11 cellular contexts compared by ENCODE assay signal in genomic region chr7:2116086-2116810, GRCh38.
DNase-seq lines count a peak whose midpoint lies in the region; ATAC-seq, FAIRE-seq and TF ChIP-seq lines count a peak whose summit lies in the region.
"Had no signal": no experiment of that assay in that cellular context is flagged by ENCODE, and none has a peak within 500 bp of the region (broad histone marks: within the 10 kb centered on the region; RNA-seq: fewer than 3 reads in every experiment).

No MANE protein-coding gene starts in this region.

- no peaks in the 10 kb centered on the region for H3K9me3 ChIP-seq in CD8-positive, alpha-beta T cell (ENCODE audit: low read length)
- H3K9me3 ChIP-seq: lower lobe of right lung had no signal

- H3K4me1 Mint-ChIP-seq in activated CD8-positive, alpha-beta T cell treated with anti-CD3 and anti-CD28 coated beads for 36 hours (ENCODE audit: low read depth): peaks cover 59% of the 10 kb centered on the region
- peaks cover 48% of the 10 kb centered on the region for H3K4me1 Mint-ChIP-seq in activated CD8-positive, alpha-beta T cell treated with anti-CD3 and anti-CD28 coated beads, Interleukin-2, amount 10 ng/mL, durations not matched to agents 7 days and 5 days (ENCODE audit: low read depth)
- peaks cover 58% of the 10 kb centered on the region for H3K4me1 Mint-ChIP-seq in brain
- peaks cover 68% of the 10 kb centered on the region for H3K4me1 Mint-ChIP-seq in CD8-positive, alpha-beta T cell (ENCODE audit: low read depth)

- no peaks in the 10 kb centered on the region for H3K27me3 Mint-ChIP-seq in activated CD8-positive, alpha-beta T cell treated with anti-CD3 and anti-CD28 coated beads for 36 hours
- H3K27me3 Mint-ChIP-seq in activated CD8-positive, alpha-beta T cell treated with anti-CD3 and anti-CD28 coated beads, Interleukin-2, amount 10 ng/mL, durations not matched to agents 7 days and 5 days (ENCODE audit: low read depth): no peaks in the 10 kb centered on the region
- no peaks in the 10 kb centered on the region for H3K27me3 Mint-ChIP-seq in brain
- no peaks in the 10 kb centered on the region for H3K27me3 Mint-ChIP-seq in CD8-positive, alpha-beta T cell (ENCODE audit: low read depth)

- H3K4me3 ChIP-seq in CD8-positive, alpha-beta T cell (ENCODE audit: low read depth, low read length): no peak overlapping the region
- H3K4me3 ChIP-seq: lower lobe of right lung had no signal

- ATAC-seq in activated CD8-positive, alpha-beta T cell treated with anti-CD3 and anti-CD28 coated beads for 36 hours: no peak
- ATAC-seq in activated CD8-positive, alpha-beta T cell treated with anti-CD3 and anti-CD28 coated beads, Interleukin-2, amount 10 ng/mL, durations not matched to agents 7 days and 5 days: no peak
- ATAC-seq in GM18867 (IDR thresholded peaks at IDR 0.05; ENCODE audit: unreplicated experiment): no peak
- ATAC-seq in GM21576 (IDR thresholded peaks at IDR 0.05; ENCODE audit: unreplicated experiment): no peak
- no peak for ATAC-seq in CD8-positive, alpha-beta T cell

- FAIRE-seq in RCC 7860 (lab: Jason Lieb, UNC): no peak

- CTCF ChIA-PET in activated CD8-positive, alpha-beta T cell treated with anti-CD3 and anti-CD28 coated beads for 36 hours (lab: Charles Lee): no interaction called here
- CTCF ChIA-PET in activated CD8-positive, alpha-beta T cell treated with anti-CD3 and anti-CD28 coated beads, Interleukin-2, amount 10 ng/mL, durations not matched to agents 7 days and 5 days (lab: Charles Lee): no interaction called here
- CTCF ChIA-PET in CD8-positive, alpha-beta T cell (lab: Charles Lee): interaction anchor here (0.9 kb wide), 1 partner anchor 12 kb away, joined by 3 read pairs; no protein-coding TSS in a partner anchor

- H3K27me3 ChIP-seq in CD8-positive, alpha-beta T cell (ENCODE audit: insufficient read depth, low read length): no peaks in the 10 kb centered on the region

- TF ChIP-seq CTCF in activated CD8-positive, alpha-beta T cell treated with anti-CD3 and anti-CD28 coated beads for 36 hours (IDR thresholded peaks at IDR 0.05): no peak
- no peak for TF ChIP-seq CTCF in brain (conservative IDR thresholded peaks at IDR 0.05)
- no peak for TF ChIP-seq CTCF in CD8-positive, alpha-beta T cell (IDR thresholded peaks at IDR 0.05)

- intact Hi-C loops in activated CD8-positive, alpha-beta T cell treated with anti-CD3 and anti-CD28 coated beads for 36 hours (cut with micrococcal nuclease): no loop called here
- intact Hi-C loops in CD8-positive, alpha-beta T cell (cut with DNase I, micrococcal nuclease): no loop called here

- peak overlapping the region; percentile 20 for H3K27ac Mint-ChIP-seq in activated CD8-positive, alpha-beta T cell treated with anti-CD3 and anti-CD28 coated beads for 36 hours
- no peak overlapping the region for H3K27ac Mint-ChIP-seq in activated CD8-positive, alpha-beta T cell treated with anti-CD3 and anti-CD28 coated beads, Interleukin-2, amount 10 ng/mL, durations not matched to agents 7 days and 5 days
- peak overlapping the region; percentile 28 to 95 (median 87) for H3K27ac Mint-ChIP-seq in brain
- no peak overlapping the region for H3K27ac Mint-ChIP-seq in CD8-positive, alpha-beta T cell

- peaks cover 4% of the 10 kb centered on the region for H3K36me3 Mint-ChIP-seq in activated CD8-positive, alpha-beta T cell treated with anti-CD3 and anti-CD28 coated beads for 36 hours (ENCODE audit: low read depth)
- peaks cover 7% of the 10 kb centered on the region for H3K36me3 Mint-ChIP-seq in activated CD8-positive, alpha-beta T cell treated with anti-CD3 and anti-CD28 coated beads, Interleukin-2, amount 10 ng/mL, durations not matched to agents 7 days and 5 days (ENCODE audit: low read depth)
- peaks cover 15% of the 10 kb centered on the region for H3K36me3 Mint-ChIP-seq in brain
- H3K36me3 Mint-ChIP-seq in CD8-positive, alpha-beta T cell: no peaks in the 10 kb centered on the region

- H3K36me3 ChIP-seq in CD8-positive, alpha-beta T cell (ENCODE audit: insufficient read depth, low read length): no peaks in the 10 kb centered on the region

- POLR2A ChIA-PET in activated CD8-positive, alpha-beta T cell treated with anti-CD3 and anti-CD28 coated beads for 36 hours (lab: Charles Lee): interaction anchor here (0.5 kb wide), 1 partner anchor 74 kb away, joined by 3 read pairs; no protein-coding TSS in a partner anchor
- POLR2A ChIA-PET in activated CD8-positive, alpha-beta T cell treated with anti-CD3 and anti-CD28 coated beads, Interleukin-2, amount 10 ng/mL, durations not matched to agents 7 days and 5 days (lab: Charles Lee): no interaction called here
- POLR2A ChIA-PET in CD8-positive, alpha-beta T cell (lab: Charles Lee): no interaction called here

- peaks cover 50% of the 10 kb centered on the region for H3K4me1 ChIP-seq in CD8-positive, alpha-beta T cell (ENCODE audit: insufficient read depth, low read length)

- H3K9me3 Mint-ChIP-seq in activated CD8-positive, alpha-beta T cell treated with anti-CD3 and anti-CD28 coated beads for 36 hours: no peaks in the 10 kb centered on the region
- H3K9me3 Mint-ChIP-seq in activated CD8-positive, alpha-beta T cell treated with anti-CD3 and anti-CD28 coated beads, Interleukin-2, amount 10 ng/mL, durations not matched to agents 7 days and 5 days (ENCODE audit: insufficient read depth): no peaks in the 10 kb centered on the region
- peaks cover 0 to 5% (median 0%) of the 10 kb centered on the region in 5 experiments for H3K9me3 Mint-ChIP-seq in brain
- H3K9me3 Mint-ChIP-seq in CD8-positive, alpha-beta T cell: no peaks in the 10 kb centered on the region

- no peak overlapping the region for H3K27ac ChIP-seq in CD8-positive, alpha-beta T cell (ENCODE audit: low read depth, low read length)
- H3K27ac ChIP-seq: lower lobe of right lung had no signal

- H3K4me3 Mint-ChIP-seq in activated CD8-positive, alpha-beta T cell treated with anti-CD3 and anti-CD28 coated beads for 36 hours: no peak overlapping the region
- no peak overlapping the region for H3K4me3 Mint-ChIP-seq in activated CD8-positive, alpha-beta T cell treated with anti-CD3 and anti-CD28 coated beads, Interleukin-2, amount 10 ng/mL, durations not matched to agents 7 days and 5 days
- H3K4me3 Mint-ChIP-seq in brain: peak overlapping the region in 1 of 5 experiments; percentile 41
- no peak overlapping the region for H3K4me3 Mint-ChIP-seq in CD8-positive, alpha-beta T cell

- no peak for DNase-seq in activated CD8-positive, alpha-beta T cell treated with anti-CD3 and anti-CD28 coated beads for 36 hours
- no peak for DNase-seq in activated CD8-positive, alpha-beta T cell treated with anti-CD3 and anti-CD28 coated beads, Interleukin-2, amount 10 ng/mL, durations not matched to agents 7 days and 5 days
- peak; percentile 19 for DNase-seq in inferior parietal cortex (ENCODE audit: extremely low spot score)
- DNase-seq in RCC 7860 (ENCODE audit: low spot score): no peak
- no peak for DNase-seq in CD8-positive, alpha-beta T cell
- DNase-seq: activated effector memory CD4-positive, alpha-beta T cell treated with Interleukin-2 at 50 U/mL for 16 hours; lower lobe of right lung; NCI-H2107 had no signal

Comparison
In these comparisons a context has a peak if more than half of its experiments do, and no peak if none do; other contexts are left out.
1. H3K27ac Mint-ChIP-seq: peak in activated CD8-positive, alpha-beta T cell treated with anti-CD3 and anti-CD28 coated beads for 36 hours (single experiment) and brain (5 of 5); none in activated CD8-positive, alpha-beta T cell treated with anti-CD3 and anti-CD28 coated beads, Interleukin-2, amount 10 ng/mL, durations not matched to agents 7 days and 5 days (single experiment) and CD8-positive, alpha-beta T cell (single experiment).